Comparison of ENCODE assay signal across 8 cellular contexts in genomic region chr22:37657590-37658132, GRCh38.
DNase-seq lines count a peak whose midpoint lies in the region; ATAC-seq and TF ChIP-seq lines count a peak whose summit lies in the region.

No MANE protein-coding gene starts in this region.

- H3K27ac ChIP-seq in caudate nucleus (ENCODE audit: low read depth, low read length) (peak overlapping the region; percentile 84), muscle layer of colon (ENCODE audit: low read depth, low read length) (peak overlapping the region; percentile 79)

- H3K27me3 ChIP-seq in muscle layer of colon (ENCODE audit: control insufficient read depth in 1 of 2, insufficient read depth in 2 of 2, low read length in 2 of 2): no peaks in the 10 kb centered on the region

- H3K9ac ChIP-seq in muscle layer of colon (ENCODE audit: low read length): peak overlapping the region; percentile 10

- H3K4me3 ChIP-seq in LNCaP clone FGC (ENCODE audit: low read depth, low read length): peak overlapping the region; percentile 62
- peak overlapping the region; percentile 24 to 56 for H3K4me3 ChIP-seq in muscle layer of colon (ENCODE audit: low read depth in 1 of 2, low read length in 2 of 2)

- no peak for ATAC-seq in HG03280 (IDR thresholded peaks at IDR 0.05; ENCODE audit: unreplicated experiment)
- no peak for ATAC-seq in GM18873 (IDR thresholded peaks at IDR 0.05; ENCODE audit: low FRiP score, unreplicated experiment)

- H3K9me3 ChIP-seq in muscle layer of colon (ENCODE audit: low read length): no peaks in the 10 kb centered on the region

- TF ChIP-seq CTCF in LNCaP clone FGC (IDR thresholded peaks at IDR 0.05; ENCODE audit: control insufficient read depth, extremely low read depth, insufficient read depth): no peak

- H3K36me3 ChIP-seq in muscle layer of colon (ENCODE audit: insufficient read depth, low read length): no peaks in the 10 kb centered on the region

- peaks cover 34% of the 10 kb centered on the region for H3K4me1 ChIP-seq in muscle layer of colon (ENCODE audit: insufficient read depth, low read length)

- DNase-seq in D341Med (ENCODE audit: low spot score) (peak; percentile 66), LNCaP clone FGC (ENCODE audit: low read depth) (no peak), caudate nucleus (lab: John Stamatoyannopoulos, UW) (peak in 1 of 61 donors; percentile 18), NCI-H2227 treated with DMSO at 0.1 percent for 48 hours (lab: John Stamatoyannopoulos, UW) (no peak), COLO829 (ENCODE audit: low spot score) (no peak)
